Comparison of ENCODE assay signal across 1 cellular context in the genomic region with DNA sequence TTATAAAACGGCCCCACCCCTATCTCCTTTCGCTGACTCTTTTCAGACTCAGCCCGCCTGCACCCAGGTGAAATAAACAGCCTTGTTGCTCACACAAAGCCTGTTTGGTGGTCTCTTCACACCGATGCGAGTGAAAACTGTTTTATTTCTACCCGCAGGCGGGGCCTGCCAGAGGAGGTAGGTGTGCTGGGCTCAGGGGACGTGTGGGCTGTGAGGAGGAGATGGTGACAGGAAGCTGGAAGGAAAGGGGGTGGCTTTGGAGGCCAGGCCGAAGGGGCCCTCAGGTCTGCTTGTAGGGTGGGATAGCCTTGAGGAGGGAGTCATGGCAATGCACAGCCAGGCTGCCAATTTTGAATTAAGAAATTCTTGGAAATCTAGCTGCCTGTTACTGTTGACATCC.
TF ChIP-seq lines count a peak whose summit lies in the region.

No MANE protein-coding gene starts in this region.

TF ChIP-seq in WTC11, 78 proteins besides CTCF, POLR2A, EP300 and RAD21 (continued from another document):
- TF ChIP-seq, protein P1, sequence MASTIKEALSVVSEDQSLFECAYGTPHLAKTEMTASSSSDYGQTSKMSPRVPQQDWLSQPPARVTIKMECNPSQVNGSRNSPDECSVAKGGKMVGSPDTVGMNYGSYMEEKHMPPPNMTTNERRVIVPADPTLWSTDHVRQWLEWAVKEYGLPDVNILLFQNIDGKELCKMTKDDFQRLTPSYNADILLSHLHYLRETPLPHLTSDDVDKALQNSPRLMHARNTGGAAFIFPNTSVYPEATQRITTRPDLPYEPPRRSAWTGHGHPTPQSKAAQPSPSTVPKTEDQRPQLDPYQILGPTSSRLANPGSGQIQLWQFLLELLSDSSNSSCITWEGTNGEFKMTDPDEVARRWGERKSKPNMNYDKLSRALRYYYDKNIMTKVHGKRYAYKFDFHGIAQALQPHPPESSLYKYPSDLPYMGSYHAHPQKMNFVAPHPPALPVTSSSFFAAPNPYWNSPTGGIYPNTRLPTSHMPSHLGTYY (CRISPR knock-in tag; IDR thresholded peaks at IDR 0.05) = no peak
- TF ChIP-seq, protein P2, sequence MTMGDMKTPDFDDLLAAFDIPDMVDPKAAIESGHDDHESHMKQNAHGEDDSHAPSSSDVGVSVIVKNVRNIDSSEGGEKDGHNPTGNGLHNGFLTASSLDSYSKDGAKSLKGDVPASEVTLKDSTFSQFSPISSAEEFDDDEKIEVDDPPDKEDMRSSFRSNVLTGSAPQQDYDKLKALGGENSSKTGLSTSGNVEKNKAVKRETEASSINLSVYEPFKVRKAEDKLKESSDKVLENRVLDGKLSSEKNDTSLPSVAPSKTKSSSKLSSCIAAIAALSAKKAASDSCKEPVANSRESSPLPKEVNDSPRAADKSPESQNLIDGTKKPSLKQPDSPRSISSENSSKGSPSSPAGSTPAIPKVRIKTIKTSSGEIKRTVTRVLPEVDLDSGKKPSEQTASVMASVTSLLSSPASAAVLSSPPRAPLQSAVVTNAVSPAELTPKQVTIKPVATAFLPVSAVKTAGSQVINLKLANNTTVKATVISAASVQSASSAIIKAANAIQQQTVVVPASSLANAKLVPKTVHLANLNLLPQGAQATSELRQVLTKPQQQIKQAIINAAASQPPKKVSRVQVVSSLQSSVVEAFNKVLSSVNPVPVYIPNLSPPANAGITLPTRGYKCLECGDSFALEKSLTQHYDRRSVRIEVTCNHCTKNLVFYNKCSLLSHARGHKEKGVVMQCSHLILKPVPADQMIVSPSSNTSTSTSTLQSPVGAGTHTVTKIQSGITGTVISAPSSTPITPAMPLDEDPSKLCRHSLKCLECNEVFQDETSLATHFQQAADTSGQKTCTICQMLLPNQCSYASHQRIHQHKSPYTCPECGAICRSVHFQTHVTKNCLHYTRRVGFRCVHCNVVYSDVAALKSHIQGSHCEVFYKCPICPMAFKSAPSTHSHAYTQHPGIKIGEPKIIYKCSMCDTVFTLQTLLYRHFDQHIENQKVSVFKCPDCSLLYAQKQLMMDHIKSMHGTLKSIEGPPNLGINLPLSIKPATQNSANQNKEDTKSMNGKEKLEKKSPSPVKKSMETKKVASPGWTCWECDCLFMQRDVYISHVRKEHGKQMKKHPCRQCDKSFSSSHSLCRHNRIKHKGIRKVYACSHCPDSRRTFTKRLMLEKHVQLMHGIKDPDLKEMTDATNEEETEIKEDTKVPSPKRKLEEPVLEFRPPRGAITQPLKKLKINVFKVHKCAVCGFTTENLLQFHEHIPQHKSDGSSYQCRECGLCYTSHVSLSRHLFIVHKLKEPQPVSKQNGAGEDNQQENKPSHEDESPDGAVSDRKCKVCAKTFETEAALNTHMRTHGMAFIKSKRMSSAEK (CRISPR knock-in tag; IDR thresholded peaks at IDR 0.05; ENCODE audit: borderline replicate concordance) = no peak
- TF ChIP-seq, protein P3, sequence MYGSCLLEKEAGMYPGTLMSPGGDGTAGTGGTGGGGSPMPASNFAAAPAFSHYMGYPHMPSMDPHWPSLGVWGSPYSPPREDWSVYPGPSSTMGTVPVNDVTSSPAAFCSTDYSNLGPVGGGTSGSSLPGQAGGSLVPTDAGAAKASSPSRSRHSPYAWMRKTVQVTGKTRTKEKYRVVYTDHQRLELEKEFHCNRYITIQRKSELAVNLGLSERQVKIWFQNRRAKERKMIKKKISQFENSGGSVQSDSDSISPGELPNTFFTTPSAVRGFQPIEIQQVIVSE (CRISPR knock-in tag; IDR thresholded peaks at IDR 0.05; ENCODE audit: borderline replicate concordance) = no peak
- TF ChIP-seq ZNF396 (CRISPR knock-in tag; IDR thresholded peaks at IDR 0.05; ENCODE audit: borderline replicate concordance) (no peak), ZNF317 (CRISPR knock-in tag; IDR thresholded peaks at IDR 0.05; ENCODE audit: borderline replicate concordance, low read depth) (no peak), OVOL2 (CRISPR knock-in tag; IDR thresholded peaks at IDR 0.05; ENCODE audit: borderline replicate concordance) (no peak), ATF1 (CRISPR knock-in tag; IDR thresholded peaks at IDR 0.05) (no peak), NR1H2 (CRISPR knock-in tag; IDR thresholded peaks at IDR 0.05) (no peak)
- TF ChIP-seq, protein P4, sequence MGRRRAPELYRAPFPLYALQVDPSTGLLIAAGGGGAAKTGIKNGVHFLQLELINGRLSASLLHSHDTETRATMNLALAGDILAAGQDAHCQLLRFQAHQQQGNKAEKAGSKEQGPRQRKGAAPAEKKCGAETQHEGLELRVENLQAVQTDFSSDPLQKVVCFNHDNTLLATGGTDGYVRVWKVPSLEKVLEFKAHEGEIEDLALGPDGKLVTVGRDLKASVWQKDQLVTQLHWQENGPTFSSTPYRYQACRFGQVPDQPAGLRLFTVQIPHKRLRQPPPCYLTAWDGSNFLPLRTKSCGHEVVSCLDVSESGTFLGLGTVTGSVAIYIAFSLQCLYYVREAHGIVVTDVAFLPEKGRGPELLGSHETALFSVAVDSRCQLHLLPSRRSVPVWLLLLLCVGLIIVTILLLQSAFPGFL (CRISPR knock-in tag; IDR thresholded peaks at IDR 0.05; ENCODE audit: borderline replicate concordance) = no peak
- TF ChIP-seq, protein P5, sequence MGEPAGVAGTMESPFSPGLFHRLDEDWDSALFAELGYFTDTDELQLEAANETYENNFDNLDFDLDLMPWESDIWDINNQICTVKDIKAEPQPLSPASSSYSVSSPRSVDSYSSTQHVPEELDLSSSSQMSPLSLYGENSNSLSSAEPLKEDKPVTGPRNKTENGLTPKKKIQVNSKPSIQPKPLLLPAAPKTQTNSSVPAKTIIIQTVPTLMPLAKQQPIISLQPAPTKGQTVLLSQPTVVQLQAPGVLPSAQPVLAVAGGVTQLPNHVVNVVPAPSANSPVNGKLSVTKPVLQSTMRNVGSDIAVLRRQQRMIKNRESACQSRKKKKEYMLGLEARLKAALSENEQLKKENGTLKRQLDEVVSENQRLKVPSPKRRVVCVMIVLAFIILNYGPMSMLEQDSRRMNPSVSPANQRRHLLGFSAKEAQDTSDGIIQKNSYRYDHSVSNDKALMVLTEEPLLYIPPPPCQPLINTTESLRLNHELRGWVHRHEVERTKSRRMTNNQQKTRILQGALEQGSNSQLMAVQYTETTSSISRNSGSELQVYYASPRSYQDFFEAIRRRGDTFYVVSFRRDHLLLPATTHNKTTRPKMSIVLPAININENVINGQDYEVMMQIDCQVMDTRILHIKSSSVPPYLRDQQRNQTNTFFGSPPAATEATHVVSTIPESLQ (CRISPR knock-in tag; IDR thresholded peaks at IDR 0.05) = no peak
TF ChIP-seq in WTC11: peak in this region for 0.
